9 cellular contexts compared by ENCODE assay signal in genomic region chr12:25327321-25327720, GRCh38.
"Had no signal": no experiment of that assay in that cellular context is flagged by ENCODE, and none has a peak within 500 bp of the region (broad histone marks: within the 10 kb centered on the region; RNA-seq: fewer than 3 reads in every experiment).

No MANE protein-coding gene starts in this region.

- H3K27ac ChIP-seq: HL-60 had no signal

- H3K4me3 Mint-ChIP-seq: HFFc6, IgD-negative memory B cell had no signal

- ATAC-seq: HCT116, HepG2 had no signal

- H3K36me3 ChIP-seq: HAP-1 had no signal

- H3K27ac Mint-ChIP-seq: HFFc6 had no signal

- H3K36me3 Mint-ChIP-seq: IgD-negative memory B cell had no signal

- H3K4me3 ChIP-seq: HAP-1 had no signal

- H3K27me3 Mint-ChIP-seq: IgD-negative memory B cell had no signal

- DNase-seq: GOT3, H7, KBM-7 had no signal

- H3K9me3 ChIP-seq: HAP-1 had no signal

- H3K9me3 Mint-ChIP-seq: HFFc6, IgD-negative memory B cell had no signal
